9 cellular contexts compared by ENCODE assay signal in genomic region chr1:163875214-163875926, GRCh38.
DNase-seq lines count a peak whose midpoint lies in the region; ATAC-seq and TF ChIP-seq lines count a peak whose summit lies in the region.
"Had no signal": no experiment of that assay in that cellular context is flagged by ENCODE, and none has a peak within 500 bp of the region (broad histone marks: within the 10 kb centered on the region; RNA-seq: fewer than 3 reads in every experiment).

No MANE protein-coding gene starts in this region.

- POLR2A ChIA-PET in WTC11 (lab: Charles Lee), result no interaction called here
- POLR2A ChIA-PET in CD4-positive, alpha-beta T cell (lab: Charles Lee), result no interaction called here
- POLR2A ChIA-PET in CD8-positive, alpha-beta T cell (lab: Charles Lee), result no interaction called here

- peaks cover 0 to 6% (median 0%) of the 10 kb centered on the region in 4 donors for H3K4me1 ChIP-seq in stomach
- no peaks in the 10 kb centered on the region for H3K4me1 ChIP-seq in CD8-positive, alpha-beta T cell (ENCODE audit: insufficient read depth, low read length)

- peak overlapping the region in 4 of 5 donors; percentile 64 to 72 (median 65) for H3K27ac ChIP-seq in stomach
- H3K27ac ChIP-seq in CD4-positive, alpha-beta T cell (ENCODE audit: low read depth, low read length), result no peak overlapping the region
- H3K27ac ChIP-seq in CD8-positive, alpha-beta T cell (ENCODE audit: low read depth, low read length), result no peak overlapping the region

- no peak for TF ChIP-seq POLR2A in stomach (IDR thresholded peaks at IDR 0.05)

- no peaks in the 10 kb centered on the region for H3K36me3 Mint-ChIP-seq in WTC11
- H3K36me3 Mint-ChIP-seq in CD4-positive, alpha-beta T cell (ENCODE audit: low read depth), result no peaks in the 10 kb centered on the region
- H3K36me3 Mint-ChIP-seq in activated CD4-positive, alpha-beta T cell treated with anti-CD3 and anti-CD28 coated beads, Interleukin-2, amount 10 ng/mL, durations not matched to agents 24 days and 14 days (ENCODE audit: low read depth), result no peaks in the 10 kb centered on the region
- H3K36me3 Mint-ChIP-seq in CD8-positive, alpha-beta T cell, result no peaks in the 10 kb centered on the region

- no peaks in the 10 kb centered on the region for H3K36me3 ChIP-seq in stomach
- H3K36me3 ChIP-seq in CD8-positive, alpha-beta T cell (ENCODE audit: insufficient read depth, low read length), result no peaks in the 10 kb centered on the region

- DNase-seq in HCEC 1CT, result peak; percentile 98
- DNase-seq in WTC11 (ENCODE audit: low spot score), result no peak
- peak; percentile 57 for DNase-seq in left cardiac atrium
- no peak for DNase-seq in stomach
- DNase-seq in CD4-positive, alpha-beta T cell, result no peak
- no peak for DNase-seq in activated CD4-positive, alpha-beta T cell treated with anti-CD3 and anti-CD28 coated beads, Interleukin-2, amount 10 ng/mL, durations not matched to agents 24 days and 14 days
- no peak for DNase-seq in CD8-positive, alpha-beta T cell
- DNase-seq: Karpas-422 had no signal

- H3K4me1 Mint-ChIP-seq in WTC11, result peaks cover 26% of the 10 kb centered on the region
- no peaks in the 10 kb centered on the region for H3K4me1 Mint-ChIP-seq in CD4-positive, alpha-beta T cell (ENCODE audit: low read depth)
- H3K4me1 Mint-ChIP-seq in activated CD4-positive, alpha-beta T cell treated with anti-CD3 and anti-CD28 coated beads, Interleukin-2, amount 10 ng/mL, durations not matched to agents 24 days and 14 days, result no peaks in the 10 kb centered on the region
- H3K4me1 Mint-ChIP-seq in CD8-positive, alpha-beta T cell (ENCODE audit: low read depth), result no peaks in the 10 kb centered on the region

- no peaks in the 10 kb centered on the region for H3K27me3 Mint-ChIP-seq in WTC11 (ENCODE audit: low read depth)
- no peaks in the 10 kb centered on the region for H3K27me3 Mint-ChIP-seq in CD4-positive, alpha-beta T cell
- H3K27me3 Mint-ChIP-seq in activated CD4-positive, alpha-beta T cell treated with anti-CD3 and anti-CD28 coated beads, Interleukin-2, amount 10 ng/mL, durations not matched to agents 24 days and 14 days, result no peaks in the 10 kb centered on the region
- no peaks in the 10 kb centered on the region for H3K27me3 Mint-ChIP-seq in CD8-positive, alpha-beta T cell (ENCODE audit: low read depth)

- peaks cover 6% of the 10 kb centered on the region; the same call in 1 of the 2 replicates for H3K9me3 Mint-ChIP-seq in WTC11
- peaks cover 9% of the 10 kb centered on the region for H3K9me3 Mint-ChIP-seq in CD4-positive, alpha-beta T cell
- peaks cover 4% of the 10 kb centered on the region for H3K9me3 Mint-ChIP-seq in activated CD4-positive, alpha-beta T cell treated with anti-CD3 and anti-CD28 coated beads, Interleukin-2, amount 10 ng/mL, durations not matched to agents 24 days and 14 days
- peaks cover 11% of the 10 kb centered on the region for H3K9me3 Mint-ChIP-seq in CD8-positive, alpha-beta T cell

- H3K9me3 ChIP-seq in stomach, result no peaks in the 10 kb centered on the region
- no peaks in the 10 kb centered on the region for H3K9me3 ChIP-seq in CD4-positive, alpha-beta T cell (ENCODE audit: control insufficient read depth, low read length)
- no peaks in the 10 kb centered on the region for H3K9me3 ChIP-seq in CD8-positive, alpha-beta T cell (ENCODE audit: low read length)

- H3K4me3 Mint-ChIP-seq in WTC11, result no peak overlapping the region
- no peak overlapping the region for H3K4me3 Mint-ChIP-seq in CD4-positive, alpha-beta T cell
- no peak overlapping the region for H3K4me3 Mint-ChIP-seq in activated CD4-positive, alpha-beta T cell treated with anti-CD3 and anti-CD28 coated beads, Interleukin-2, amount 10 ng/mL, durations not matched to agents 24 days and 14 days
- no peak overlapping the region for H3K4me3 Mint-ChIP-seq in CD8-positive, alpha-beta T cell

- H3K27ac Mint-ChIP-seq in WTC11, result no peak overlapping the region
- no peak overlapping the region for H3K27ac Mint-ChIP-seq in CD4-positive, alpha-beta T cell
- H3K27ac Mint-ChIP-seq in activated CD4-positive, alpha-beta T cell treated with anti-CD3 and anti-CD28 coated beads, Interleukin-2, amount 10 ng/mL, durations not matched to agents 24 days and 14 days, result no peak overlapping the region
- H3K27ac Mint-ChIP-seq in CD8-positive, alpha-beta T cell, result no peak overlapping the region

- intact Hi-C loops in left cardiac atrium (cut with DNase I) (no loop called here), stomach (cut with DNase I; ENCODE audit: low total_unique reads) (no loop called here)
- intact Hi-C loops in CD4-positive, alpha-beta T cell (cut with DNase I, micrococcal nuclease), result no loop called here
- intact Hi-C loops in activated CD4-positive, alpha-beta T cell treated with anti-CD3 and anti-CD28 coated beads, Interleukin-2, amount 10 ng/mL, durations not matched to agents 24 days and 14 days (cut with micrococcal nuclease), result no loop called here
- intact Hi-C loops in CD8-positive, alpha-beta T cell (cut with DNase I, micrococcal nuclease), result no loop called here

- ATAC-seq in WTC11, result peak; percentile 47; the same call in 1 of the 2 replicates
- peak; percentile 65 to 94 for ATAC-seq in left cardiac atrium
- ATAC-seq in CD4-positive, alpha-beta T cell (ENCODE audit: poor library complexity), result no peak
- no peak for ATAC-seq in HG03175 (IDR thresholded peaks at IDR 0.05; ENCODE audit: unreplicated experiment)
- ATAC-seq in CD8-positive, alpha-beta T cell, result no peak

- WGBS in stomach, 5 donors, result 55 to 65% (median 59%) methylated on average over 10 of the region's 10 CpGs

- no peak for TF ChIP-seq EP300 in stomach (IDR thresholded peaks at IDR 0.05)

- no peak for TF ChIP-seq CTCF in WTC11 (IDR thresholded peaks at IDR 0.05)
- no peak for TF ChIP-seq CTCF in stomach (IDR thresholded peaks at IDR 0.05)
- no peak for TF ChIP-seq CTCF in CD4-positive, alpha-beta T cell (IDR thresholded peaks at IDR 0.05)
- TF ChIP-seq CTCF in CD8-positive, alpha-beta T cell (IDR thresholded peaks at IDR 0.05), result no peak

- CTCF ChIA-PET in WTC11 (lab: Charles Lee), result no interaction called here
- CTCF ChIA-PET in CD4-positive, alpha-beta T cell (lab: Charles Lee), result no interaction called here
- CTCF ChIA-PET in CD8-positive, alpha-beta T cell (lab: Charles Lee), result no interaction called here

- no peak overlapping the region for H3K4me3 ChIP-seq in stomach
- no peak overlapping the region for H3K4me3 ChIP-seq in CD8-positive, alpha-beta T cell (ENCODE audit: low read depth, low read length)

- no peaks in the 10 kb centered on the region for H3K27me3 ChIP-seq in stomach
- no peaks in the 10 kb centered on the region for H3K27me3 ChIP-seq in CD4-positive, alpha-beta T cell (ENCODE audit: control insufficient read depth, insufficient read depth, low read length)
- no peaks in the 10 kb centered on the region for H3K27me3 ChIP-seq in CD8-positive, alpha-beta T cell (ENCODE audit: insufficient read depth, low read length)

TF ChIP-seq in WTC11, 78 proteins besides CTCF, POLR2A, EP300 and RAD21 (continues in another document):
- no peak for TF ChIP-seq FOXP1 (CRISPR knock-in tag; IDR thresholded peaks at IDR 0.05; ENCODE audit: borderline replicate concordance)
- TF ChIP-seq ZSCAN18 (CRISPR knock-in tag; IDR thresholded peaks at IDR 0.05), result no peak
- no peak for TF ChIP-seq IRF2 (CRISPR knock-in tag; IDR thresholded peaks at IDR 0.05; ENCODE audit: borderline replicate concordance, low read depth)
- no peak for TF ChIP-seq OVOL2 (CRISPR knock-in tag; IDR thresholded peaks at IDR 0.05; ENCODE audit: borderline replicate concordance)
- TF ChIP-seq PRDM15 (CRISPR knock-in tag; IDR thresholded peaks at IDR 0.05), result no peak

Comparison
In these comparisons a context has a peak if more than half of its experiments do, and no peak if none do; other contexts are left out.
1. DNase-seq: peak in HCEC 1CT (single experiment) and left cardiac atrium (single experiment); none in WTC11 (single experiment), stomach (single experiment), CD4-positive, alpha-beta T cell (0 of 10), activated CD4-positive, alpha-beta T cell treated with anti-CD3 and anti-CD28 coated beads, Interleukin-2, amount 10 ng/mL, durations not matched to agents 24 days and 14 days (single experiment) and CD8-positive, alpha-beta T cell (0 of 7).
2. ATAC-seq: peak in WTC11 (single experiment) and left cardiac atrium (2 of 2); none in CD4-positive, alpha-beta T cell (single experiment), HG03175 (single experiment) and CD8-positive, alpha-beta T cell (single experiment).
3. H3K27ac ChIP-seq: peak in stomach (4 of 5); none in CD4-positive, alpha-beta T cell (single experiment) and CD8-positive, alpha-beta T cell (single experiment).